In the genomic region with DNA sequence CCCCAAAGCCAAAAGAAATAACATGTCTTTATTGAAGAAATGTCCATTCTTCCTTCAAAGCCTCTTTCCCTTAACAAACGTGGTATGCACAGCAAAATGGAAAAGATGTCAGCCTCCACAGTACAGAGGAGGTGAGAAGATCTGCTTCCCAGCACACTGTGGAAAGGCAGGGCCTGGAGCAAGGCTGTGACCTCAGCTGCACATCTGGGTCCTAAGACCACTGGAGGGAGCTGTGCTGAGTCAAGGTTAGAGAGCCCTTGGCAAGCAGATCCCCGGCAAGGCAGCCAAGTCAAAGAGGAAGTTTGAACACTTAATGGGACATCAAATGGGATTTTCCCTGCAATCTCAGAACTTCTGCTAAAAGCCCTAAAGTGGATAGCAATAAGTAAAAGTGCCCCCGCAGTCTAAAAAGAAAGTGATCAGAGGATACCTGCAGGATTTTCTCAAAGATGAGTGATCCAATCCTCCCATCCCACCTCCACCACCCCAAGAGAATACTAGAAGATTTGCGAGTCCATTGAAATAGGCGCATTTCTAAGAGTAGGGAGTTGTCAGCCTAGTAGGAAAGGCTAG, we compare ENCODE assay signal across 8 cellular contexts. TPM values are rescaled to one million over a fixed set of nuclear protein-coding genes. Genes with fewer than 3 reads are reported as not detected.
DNase-seq lines count a peak whose midpoint lies in the region; ATAC-seq and TF ChIP-seq lines count a peak whose summit lies in the region.

No MANE protein-coding gene starts in this region.

- DNase-seq in D341Med (ENCODE audit: low spot score) = peak; percentile 42
- peak; percentile 66 for DNase-seq in HEK293T (ENCODE audit: extremely low spot score)
- no peak for DNase-seq in T-helper 17 cell
- peak; percentile 43 to 64 for DNase-seq in heart right ventricle
- no peak for DNase-seq in spleen

- H3K4me3 Mint-ChIP-seq in T-helper 17 cell = no peak overlapping the region

- H3K27me3 Mint-ChIP-seq in T-helper 17 cell = peaks cover 82% of the 10 kb centered on the region

- CTCF ChIA-PET in HEK293T (lab: Yijun Ruan, JAX) = interaction anchor here (0.5 to 2.5 kb wide), 6 partner anchors 9 to 37 kb away, joined by 3 to 10 read pairs (median 4); no protein-coding TSS in a partner anchor

- peaks cover 7% of the 10 kb centered on the region for H3K36me3 Mint-ChIP-seq in T-helper 17 cell (ENCODE audit: low read depth)

- ATAC-seq in T-helper 17 cell (peak; percentile 39), heart right ventricle (peak; percentile 60 to 91 (median 73)), GM18498 (IDR thresholded peaks at IDR 0.05; ENCODE audit: unreplicated experiment) (no peak), GM21619 (IDR thresholded peaks at IDR 0.05; ENCODE audit: unreplicated experiment) (no peak), GM21576 (IDR thresholded peaks at IDR 0.05; ENCODE audit: unreplicated experiment) (no peak)

- peaks cover 0 to 13% (median 0%) of the 10 kb centered on the region in 7 donors for H3K27me3 ChIP-seq in heart right ventricle
- peaks cover 0 to 52% (median 0%) of the 10 kb centered on the region in 7 donors for H3K27me3 ChIP-seq in spleen (replicated peaks in 1 of 7)

- TF ChIP-seq CTCF in heart right ventricle (IDR thresholded peaks at IDR 0.05) = peak in 7 of 9 donors; percentile 38 to 59 (median 53)
- peak in 8 of 11 experiments; percentile 11 to 50 (median 38) for TF ChIP-seq CTCF in spleen (IDR thresholded peaks at IDR 0.05 in 8 of 11, conservative IDR thresholded peaks at IDR 0.05 in 3 of 11)

- no peak overlapping the region for H3K27ac Mint-ChIP-seq in T-helper 17 cell

- WGBS in heart right ventricle, 2 donors = 59 to 63% methylated on average over 5 of the region's 5 CpGs
- 35 to 46% (median 36%) methylated on average over 5 of the region's 5 CpGs for WGBS in spleen, 5 donors

- peaks cover 4% of the 10 kb centered on the region for H3K4me1 Mint-ChIP-seq in T-helper 17 cell

- POLR2A ChIA-PET in HEK293T (lab: Yijun Ruan, JAX) = interaction anchor here (0.7 to 3.1 kb wide), 2 partner anchors 28 to 39 kb away, joined by 3 to 13 read pairs; no protein-coding TSS in a partner anchor

- intact Hi-C loops in heart right ventricle (cut with DNase I) (loop anchor here in 3 of 10 donors (10.0 kb wide), 2 partner anchors 65 to 95 kb away; no protein-coding TSS in a partner anchor), spleen (cut with DNase I; ENCODE audit: low total_unique reads) (no loop called here)

- TF ChIP-seq POLR2A in spleen (IDR thresholded peaks at IDR 0.05) = no peak

- H3K27ac ChIP-seq in heart right ventricle (peak overlapping the region in 2 of 10 donors; percentile 74 to 82), spleen (no peak overlapping the region)

- H3K4me3 ChIP-seq in heart right ventricle = no peak overlapping the region
- H3K4me3 ChIP-seq in spleen = no peak overlapping the region

- no peaks in the 10 kb centered on the region for H3K9me3 ChIP-seq in T-helper 17 cell (ENCODE audit: control insufficient read depth, low read length, poor library complexity, severe bottlenecking)
- no peaks in the 10 kb centered on the region for H3K9me3 ChIP-seq in heart right ventricle
- no peaks in the 10 kb centered on the region for H3K9me3 ChIP-seq in spleen

- peaks cover 0 to 38% (median 14%) of the 10 kb centered on the region in 9 donors for H3K4me1 ChIP-seq in heart right ventricle
- H3K4me1 ChIP-seq in spleen = peaks cover 0 to 13% (median 5%) of the 10 kb centered on the region in 6 donors

- H3K36me3 ChIP-seq in heart right ventricle (no peaks in the 10 kb centered on the region), spleen (no peaks in the 10 kb centered on the region)

TF ChIP-seq in HEK293T, 16 proteins besides CTCF, POLR2A, EP300 and RAD21:
- TF ChIP-seq FOXA1 (IDR thresholded peaks at IDR 0.05) = no peak
- 0 out of 2 replicates have a peak, but pooled peaks have one; percentile 21 for TF ChIP-seq ZNF384 (IDR thresholded peaks at IDR 0.05)

RNA-seq across cellular contexts. Expression of a gene that starts 39.4 kb away (rescaled TPM):
- total RNA-seq in T-helper 17 cell (1 to 10 TPM; 4.2 to 4.9 TPM), heart right ventricle (under 1 TPM; 0.19 to 0.81 (median 0.45) TPM), spleen (1 to 10 TPM; 1.7 to 3.9 (median 2.6) TPM)
- polyA plus RNA-seq in heart right ventricle (1 to 10 TPM in 1 of 2 donors, under 1 TPM in 1; 0.42 to 1.9 TPM), spleen (1 to 10 TPM; 1.4 to 3.0 (median 2.8) TPM)

RNA-seq across cellular contexts. Expression of a gene that starts 42.7 kb away (rescaled TPM):
- total RNA-seq in T-helper 17 cell (not detected), heart right ventricle (not detected), spleen (1 to 10 TPM in 1 of 7 donors, not detected in 6; 6.3 TPM)
- polyA plus RNA-seq in heart right ventricle (not detected), spleen (under 1 TPM in 1 of 3 donors, not detected in 2; 0.54 TPM)

RNA-seq across cellular contexts. Expression of a gene that starts 53.4 kb away (rescaled TPM):
- not detected for total RNA-seq in T-helper 17 cell
- 100 to 1,000 TPM; 174 to 307 (median 224) TPM for total RNA-seq in heart right ventricle
- 100 to 1,000 TPM in 1 of 2 donors, 10 to 100 TPM in 1; 79.0 to 134 TPM for polyA plus RNA-seq in heart right ventricle
- total RNA-seq in spleen = under 1 TPM in 1 of 7 donors, not detected in 6; 0.23 TPM
- polyA plus RNA-seq in spleen = not detected

Comparison
In these comparisons a context has a peak if more than half of its experiments do, and no peak if none do; other contexts are left out.
1. DNase-seq: peak in D341Med (single experiment), HEK293T (single experiment) and heart right ventricle (2 of 2); none in T-helper 17 cell (0 of 3) and spleen (single experiment).
2. ATAC-seq: peak in T-helper 17 cell (single experiment) and heart right ventricle (8 of 8); none in GM18498 (single experiment), GM21619 (single experiment) and GM21576 (single experiment).
3. RNA of a gene that starts 53.4 kb away (total RNA-seq): 174 to 307 TPM in heart right ventricle; not detected in T-helper 17 cell and 0.23 TPM in spleen; every median in the first group is over 100 times any median in the second.